ENCODE assay signal across 8 cellular contexts in the genomic region with DNA sequence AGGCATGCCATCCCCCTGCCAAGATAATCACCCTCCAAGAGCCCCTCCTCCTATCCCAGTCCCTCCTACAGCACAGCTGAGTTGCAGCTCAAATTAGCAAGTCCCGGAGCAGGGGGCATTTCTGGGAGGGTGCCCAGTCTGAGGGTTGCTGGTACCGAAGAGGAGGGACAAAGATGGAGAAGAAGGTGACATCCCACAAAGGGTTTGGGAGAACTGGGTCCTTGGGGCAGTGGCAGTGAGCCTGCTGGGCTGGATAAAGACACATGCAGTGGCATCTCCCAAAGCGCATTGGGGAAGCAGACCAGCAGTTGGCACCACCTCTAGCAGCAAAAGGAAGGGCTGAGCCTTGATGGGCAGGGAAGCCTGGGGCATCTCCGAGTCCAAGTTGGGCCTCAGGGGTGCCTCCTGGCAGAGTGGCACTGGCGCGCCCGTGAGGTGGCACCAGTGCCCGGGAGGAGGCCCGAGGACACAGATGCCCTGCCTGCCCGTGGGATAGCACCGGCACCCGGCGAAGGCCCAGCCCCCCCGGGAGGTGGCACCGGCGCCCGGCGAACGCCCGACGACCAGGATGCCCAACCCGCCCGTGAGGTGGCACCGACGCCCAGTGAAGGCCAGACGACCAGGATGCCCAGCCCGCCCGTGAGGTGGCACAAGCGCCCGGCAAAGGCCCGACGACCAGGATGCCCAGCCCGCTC. TPM values are rescaled to one million over a fixed set of nuclear protein-coding genes. Genes with fewer than 3 reads are reported as not detected.
DNase-seq lines count a peak whose midpoint lies in the region; ATAC-seq and TF ChIP-seq lines count a peak whose summit lies in the region.

No MANE protein-coding gene starts in this region.

- H3K27ac Mint-ChIP-seq in activated CD4-positive, alpha-beta T cell treated with anti-CD3 and anti-CD28 coated beads, Interleukin-2, amount 10 ng/mL, durations not matched to agents 24 days and 14 days = peak overlapping the region; percentile 63
- H3K27ac Mint-ChIP-seq in activated B cell treated with CpG ODN at 0.5 μM for 24 hours (no peak overlapping the region), nephron progenitor cell (no peak overlapping the region)

- no peaks in the 10 kb centered on the region for H3K36me3 Mint-ChIP-seq in activated CD4-positive, alpha-beta T cell treated with anti-CD3 and anti-CD28 coated beads, Interleukin-2, amount 10 ng/mL, durations not matched to agents 24 days and 14 days (ENCODE audit: low read depth)
- H3K36me3 Mint-ChIP-seq in activated B cell treated with CpG ODN at 0.5 μM for 24 hours (ENCODE audit: low read depth) (peaks cover 2% of the 10 kb centered on the region), nephron progenitor cell (ENCODE audit: low read depth) (no peaks in the 10 kb centered on the region)

- CTCF ChIA-PET in activated B cell treated with CpG ODN at 0.5 μM for 24 hours (lab: Charles Lee) = interaction anchor here (1.6 kb wide), 1 partner anchor 72 kb away, joined by 4 read pairs; no protein-coding TSS in a partner anchor

- intact Hi-C loops in activated CD4-positive, alpha-beta T cell treated with anti-CD3 and anti-CD28 coated beads, Interleukin-2, amount 10 ng/mL, durations not matched to agents 24 days and 14 days (cut with micrococcal nuclease) = loop anchor here (1.0 to 5.0 kb wide), 5 partner anchors 13 to 380 kb away; partner anchors contain the start of genes ALKBH5, ATPAF2, GID4 and PEMT
- intact Hi-C loops in activated B cell treated with CpG ODN at 0.5 μM for 24 hours (cut with micrococcal nuclease) = loop anchor here (1.0 to 5.0 kb wide), 10 partner anchors 62 to 689 kb away; partner anchors contain the start of genes ATPAF2, COPS3, DRG2 and GID4

- no peak for DNase-seq in activated CD4-positive, alpha-beta T cell treated with anti-CD3 and anti-CD28 coated beads, Interleukin-2, amount 10 ng/mL, durations not matched to agents 24 days and 14 days
- DNase-seq in activated CD4-positive, alpha-beta T cell treated with anti-CD3 and anti-CD28 coated beads for 48 hours = no peak
- DNase-seq in activated B cell treated with CpG ODN at 0.5 μM for 24 hours (no peak), fibroblast of gingiva (ENCODE audit: low read depth) (peak; percentile 19), nephron progenitor cell (no peak)
- DNase-seq in activated effector memory CD4-positive, alpha-beta T cell treated with Interleukin-2 at 50 U/mL for 16 hours = no peak
- no peak for DNase-seq in NK-92 treated with Interleukin-12 subunit alpha and Interleukin-12 subunit beta, amount 100 ng/mL, for 24 hours (lab: John Stamatoyannopoulos, UW)

- peak overlapping the region; percentile 83 for H3K4me3 Mint-ChIP-seq in activated CD4-positive, alpha-beta T cell treated with anti-CD3 and anti-CD28 coated beads, Interleukin-2, amount 10 ng/mL, durations not matched to agents 24 days and 14 days
- peak overlapping the region; percentile 76 for H3K4me3 Mint-ChIP-seq in activated B cell treated with CpG ODN at 0.5 μM for 24 hours
- peak overlapping the region; percentile 79 for H3K4me3 Mint-ChIP-seq in nephron progenitor cell

- POLR2A ChIA-PET in activated B cell treated with CpG ODN at 0.5 μM for 24 hours (lab: Charles Lee) = interaction anchor here (0.7 to 1.4 kb wide), 6 partner anchors 13 to 1436 kb away, joined by 3 to 7 read pairs (median 4); partner anchors contain the start of genes ATPAF2, GID4 and PEMT

- H3K27me3 Mint-ChIP-seq in activated CD4-positive, alpha-beta T cell treated with anti-CD3 and anti-CD28 coated beads, Interleukin-2, amount 10 ng/mL, durations not matched to agents 24 days and 14 days = no peaks in the 10 kb centered on the region
- H3K27me3 Mint-ChIP-seq in activated B cell treated with CpG ODN at 0.5 μM for 24 hours (no peaks in the 10 kb centered on the region), nephron progenitor cell (ENCODE audit: low read depth, poor library complexity) (peaks cover 30% of the 10 kb centered on the region)

- TF ChIP-seq CTCF in activated B cell treated with CpG ODN at 0.5 μM for 24 hours (IDR thresholded peaks at IDR 0.05) (no peak), nephron progenitor cell (IDR thresholded peaks at IDR 0.05) (no peak)

- H3K4me1 Mint-ChIP-seq in activated CD4-positive, alpha-beta T cell treated with anti-CD3 and anti-CD28 coated beads, Interleukin-2, amount 10 ng/mL, durations not matched to agents 24 days and 14 days = peaks cover 29% of the 10 kb centered on the region
- peaks cover 22% of the 10 kb centered on the region for H3K4me1 Mint-ChIP-seq in activated B cell treated with CpG ODN at 0.5 μM for 24 hours
- H3K4me1 Mint-ChIP-seq in nephron progenitor cell = peaks cover 20% of the 10 kb centered on the region

- no peaks in the 10 kb centered on the region for H3K9me3 Mint-ChIP-seq in activated CD4-positive, alpha-beta T cell treated with anti-CD3 and anti-CD28 coated beads, Interleukin-2, amount 10 ng/mL, durations not matched to agents 24 days and 14 days
- H3K9me3 Mint-ChIP-seq in activated B cell treated with CpG ODN at 0.5 μM for 24 hours (no peaks in the 10 kb centered on the region), nephron progenitor cell (no peaks in the 10 kb centered on the region)

- no peak for ATAC-seq in activated B cell treated with CpG ODN at 0.5 μM for 24 hours (ENCODE audit: low read depth)
- ATAC-seq in GM18520 (IDR thresholded peaks at IDR 0.05; ENCODE audit: unreplicated experiment) = no peak

RNA-seq across cellular contexts. Expression of gene TOM1L2, which starts 0.6 kb away (rescaled TPM):
- total RNA-seq in activated CD4-positive, alpha-beta T cell treated with anti-CD3 and anti-CD28 coated beads, Interleukin-2, amount 10 ng/mL, durations not matched to agents 24 days and 14 days = 8.8 and 10.0 TPM in 2 replicates
- 15.2 and 18.3 TPM in 2 replicates for total RNA-seq in activated B cell treated with CpG ODN at 0.5 μM for 24 hours

RNA-seq across cellular contexts. Expression of gene DRC3, which starts 1.1 kb away (rescaled TPM):
- total RNA-seq in activated CD4-positive, alpha-beta T cell treated with anti-CD3 and anti-CD28 coated beads, Interleukin-2, amount 10 ng/mL, durations not matched to agents 24 days and 14 days = 0.42 TPM in 1 of 2 replicates, not detected in the other
- not detected in 2 replicates for total RNA-seq in activated B cell treated with CpG ODN at 0.5 μM for 24 hours
